ENCODE assay signal across 24 cellular contexts in the genomic region with DNA sequence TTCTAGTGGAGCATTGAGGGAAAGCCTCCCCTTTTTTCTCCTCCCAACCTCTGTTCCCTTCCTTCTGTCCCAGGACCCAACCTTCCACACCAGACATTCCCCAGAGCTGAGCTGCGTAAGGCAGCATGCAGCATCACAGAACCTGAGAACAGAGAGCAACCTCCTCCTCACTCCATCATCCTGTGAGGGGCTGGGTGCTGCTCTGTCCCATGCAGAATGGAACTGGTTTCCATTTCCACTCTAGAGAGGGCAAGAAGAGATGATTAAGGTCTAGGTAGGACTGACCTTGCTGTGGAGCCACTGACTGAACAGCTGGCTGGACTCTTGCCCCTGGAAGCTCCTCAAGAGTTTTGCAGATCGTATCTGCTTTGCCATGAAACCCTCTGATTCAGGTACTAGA. TPM values are rescaled to one million over a fixed set of nuclear protein-coding genes. Genes with fewer than 3 reads are reported as not detected.
DNase-seq lines count a peak whose midpoint lies in the region; ATAC-seq and TF ChIP-seq lines count a peak whose summit lies in the region.
"Had no signal": no experiment of that assay in that cellular context is flagged by ENCODE, and none has a peak within 500 bp of the region (broad histone marks: within the 10 kb centered on the region; RNA-seq: fewer than 3 reads in every experiment).

No MANE protein-coding gene starts in this region.

- no peaks in the 10 kb centered on the region for H3K9me3 ChIP-seq in CD8-positive, alpha-beta memory T cell (ENCODE audit: low read length)
- no peaks in the 10 kb centered on the region for H3K9me3 ChIP-seq in naive thymus-derived CD4-positive, alpha-beta T cell (ENCODE audit: control insufficient read depth in 2 of 3, low read length in 3 of 3)
- H3K9me3 ChIP-seq: lower lobe of right lung, pancreas, stomach, transverse colon had no signal

- peaks cover 76% of the 10 kb centered on the region for H3K4me1 ChIP-seq in CD8-positive, alpha-beta memory T cell (ENCODE audit: insufficient read depth, low read length)
- H3K4me1 ChIP-seq in naive thymus-derived CD4-positive, alpha-beta T cell (ENCODE audit: control insufficient read depth in 2 of 2, insufficient read depth in 2 of 2, low read length in 2 of 2): peaks cover 72 to 79% of the 10 kb centered on the region in 2 donors
- H3K4me1 ChIP-seq: lower lobe of right lung, pancreas, stomach, transverse colon had no signal

- peaks cover 81% of the 10 kb centered on the region for H3K4me1 Mint-ChIP-seq in T-helper 2 cell treated with Interferon-gamma antibody and Interleukin-4, amounts not matched to agents 5 μg/mL and 100 μg/mL, for 36 hours (ENCODE audit: low read depth)
- H3K4me1 Mint-ChIP-seq in CD8-positive, alpha-beta memory T cell: peaks cover 0 to 97% (median 91%) of the 10 kb centered on the region in 3 donors
- H3K4me1 Mint-ChIP-seq in activated naive CD4-positive, alpha-beta T cell treated with anti-CD3 and anti-CD28 coated beads for 36 hours (ENCODE audit: low read depth): peaks cover 96% of the 10 kb centered on the region
- peaks cover 56 to 99% (median 94%) of the 10 kb centered on the region in 7 donors for H3K4me1 Mint-ChIP-seq in naive thymus-derived CD4-positive, alpha-beta T cell
- H3K4me1 Mint-ChIP-seq: brain had no signal

- H3K36me3 ChIP-seq in CD8-positive, alpha-beta memory T cell (ENCODE audit: insufficient read depth, low read length): no peaks in the 10 kb centered on the region
- H3K36me3 ChIP-seq in naive thymus-derived CD4-positive, alpha-beta T cell (ENCODE audit: control insufficient read depth in 2 of 3, insufficient read depth in 3 of 3, low read length in 3 of 3): no peaks in the 10 kb centered on the region
- H3K36me3 ChIP-seq: lower lobe of right lung, pancreas, stomach, transverse colon had no signal

- peaks cover 7% of the 10 kb centered on the region for H3K36me3 Mint-ChIP-seq in T-helper 2 cell treated with Interferon-gamma antibody and Interleukin-4, amounts not matched to agents 5 μg/mL and 100 μg/mL, for 36 hours (ENCODE audit: low read depth)
- H3K36me3 Mint-ChIP-seq in CD8-positive, alpha-beta memory T cell: peaks cover 0 to 8% (median 2%) of the 10 kb centered on the region in 3 donors
- H3K36me3 Mint-ChIP-seq in activated naive CD4-positive, alpha-beta T cell treated with anti-CD3 and anti-CD28 coated beads for 36 hours (ENCODE audit: low read depth): peaks cover 2% of the 10 kb centered on the region
- H3K36me3 Mint-ChIP-seq in naive thymus-derived CD4-positive, alpha-beta T cell: peaks cover 0 to 6% (median 0%) of the 10 kb centered on the region in 5 donors
- H3K36me3 Mint-ChIP-seq: brain had no signal

- H3K27ac Mint-ChIP-seq in T-helper 2 cell treated with Interferon-gamma antibody and Interleukin-4, amounts not matched to agents 5 μg/mL and 100 μg/mL, for 36 hours: peak overlapping the region; percentile 87
- peak overlapping the region; percentile 56 to 97 (median 93) for H3K27ac Mint-ChIP-seq in CD8-positive, alpha-beta memory T cell
- H3K27ac Mint-ChIP-seq in activated naive CD4-positive, alpha-beta T cell treated with anti-CD3 and anti-CD28 coated beads for 36 hours: peak overlapping the region; percentile 95
- peak overlapping the region; percentile 84 to 98 (median 95) for H3K27ac Mint-ChIP-seq in naive thymus-derived CD4-positive, alpha-beta T cell
- H3K27ac Mint-ChIP-seq: brain had no signal

- no peaks in the 10 kb centered on the region for H3K27me3 Mint-ChIP-seq in T-helper 2 cell treated with Interferon-gamma antibody and Interleukin-4, amounts not matched to agents 5 μg/mL and 100 μg/mL, for 36 hours (ENCODE audit: low read depth)
- H3K27me3 Mint-ChIP-seq in CD8-positive, alpha-beta memory T cell: no peaks in the 10 kb centered on the region
- H3K27me3 Mint-ChIP-seq in activated naive CD4-positive, alpha-beta T cell treated with anti-CD3 and anti-CD28 coated beads for 36 hours (ENCODE audit: low read depth): no peaks in the 10 kb centered on the region
- no peaks in the 10 kb centered on the region for H3K27me3 Mint-ChIP-seq in naive thymus-derived CD4-positive, alpha-beta T cell

- H3K27ac ChIP-seq in CD8-positive, alpha-beta memory T cell (ENCODE audit: low read depth, low read length): no peak overlapping the region
- H3K27ac ChIP-seq in naive thymus-derived CD4-positive, alpha-beta T cell (ENCODE audit: low read depth, low read length): peak overlapping the region; percentile 38
- H3K27ac ChIP-seq in coronary artery: no peak overlapping the region
- H3K27ac ChIP-seq: 22Rv1, GM23248, lower lobe of right lung, pancreas, stomach, transverse colon had no signal

- no peaks in the 10 kb centered on the region for H3K9me3 Mint-ChIP-seq in T-helper 2 cell treated with Interferon-gamma antibody and Interleukin-4, amounts not matched to agents 5 μg/mL and 100 μg/mL, for 36 hours
- no peaks in the 10 kb centered on the region for H3K9me3 Mint-ChIP-seq in CD8-positive, alpha-beta memory T cell
- H3K9me3 Mint-ChIP-seq in activated naive CD4-positive, alpha-beta T cell treated with anti-CD3 and anti-CD28 coated beads for 36 hours: no peaks in the 10 kb centered on the region
- peaks cover 0 to 5% (median 0%) of the 10 kb centered on the region in 11 donors for H3K9me3 Mint-ChIP-seq in naive thymus-derived CD4-positive, alpha-beta T cell
- H3K9me3 Mint-ChIP-seq: brain had no signal

- H3K4me3 ChIP-seq in CD8-positive, alpha-beta memory T cell (ENCODE audit: low read length): no peak overlapping the region
- H3K4me3 ChIP-seq in naive thymus-derived CD4-positive, alpha-beta T cell (ENCODE audit: low read length): no peak overlapping the region
- H3K4me3 ChIP-seq in coronary artery: no peak overlapping the region
- H3K4me3 ChIP-seq: GM23248, lower lobe of right lung, pancreas, stomach, transverse colon had no signal

- TF ChIP-seq CTCF in coronary artery (IDR thresholded peaks at IDR 0.05): no peak

- H3K27me3 ChIP-seq in CD8-positive, alpha-beta memory T cell (ENCODE audit: insufficient read depth, low read length, poor library complexity, severe bottlenecking): no peaks in the 10 kb centered on the region
- no peaks in the 10 kb centered on the region for H3K27me3 ChIP-seq in naive thymus-derived CD4-positive, alpha-beta T cell (ENCODE audit: control insufficient read depth in 2 of 2, insufficient read depth in 2 of 2, low read length in 2 of 2)
- H3K27me3 ChIP-seq: pancreas, transverse colon had no signal

- ATAC-seq in naive thymus-derived CD4-positive, alpha-beta T cell: no peak
- ATAC-seq in GM18517 (IDR thresholded peaks at IDR 0.05; ENCODE audit: unreplicated experiment): no peak
- ATAC-seq: lower lobe of right lung, pancreas, right cardiac atrium had no signal

- CTCF ChIA-PET in CD8-positive, alpha-beta memory T cell (lab: Charles Lee): interaction anchor here (1.0 to 1.4 kb wide), 3 partner anchors 10 to 47 kb away, joined by 3 to 6 read pairs (median 6); no protein-coding TSS in a partner anchor
- CTCF ChIA-PET in activated naive CD4-positive, alpha-beta T cell treated with anti-CD3 and anti-CD28 coated beads for 36 hours (lab: Charles Lee): interaction anchor here (0.8 to 8.6 kb wide), 7 partner anchors 9 to 98 kb away, joined by 3 to 56 read pairs (median 4); no protein-coding TSS in a partner anchor
- CTCF ChIA-PET in naive thymus-derived CD4-positive, alpha-beta T cell (lab: Charles Lee): interaction anchor here (1.3 to 1.5 kb wide), 3 partner anchors 28 to 50 kb away, joined by 3 to 4 read pairs (median 3); no protein-coding TSS in a partner anchor

- H3K4me3 Mint-ChIP-seq in T-helper 2 cell treated with Interferon-gamma antibody and Interleukin-4, amounts not matched to agents 5 μg/mL and 100 μg/mL, for 36 hours: peak overlapping the region; percentile 76
- H3K4me3 Mint-ChIP-seq in CD8-positive, alpha-beta memory T cell: peak overlapping the region in 6 of 7 donors; percentile 10 to 74 (median 59)
- H3K4me3 Mint-ChIP-seq in activated naive CD4-positive, alpha-beta T cell treated with anti-CD3 and anti-CD28 coated beads for 36 hours: peak overlapping the region; percentile 42
- peak overlapping the region; percentile 35 to 90 (median 72) for H3K4me3 Mint-ChIP-seq in naive thymus-derived CD4-positive, alpha-beta T cell
- H3K4me3 Mint-ChIP-seq: brain had no signal

- intact Hi-C loops in activated naive CD4-positive, alpha-beta T cell treated with anti-CD3 and anti-CD28 coated beads for 36 hours (cut with micrococcal nuclease): no loop called here
- intact Hi-C loops in naive thymus-derived CD4-positive, alpha-beta T cell (cut with micrococcal nuclease): loop anchor here (1.0 kb wide), 2 partner anchors 10 to 26 kb away; no protein-coding TSS in a partner anchor

- no peak for DNase-seq in T-helper 2 cell treated with Interferon-gamma antibody and Interleukin-4, amounts not matched to agents 5 μg/mL and 100 μg/mL, for 36 hours (ENCODE audit: low spot score)
- no peak for DNase-seq in T-helper 2 cell
- DNase-seq in CD8-positive, alpha-beta memory T cell: no peak
- DNase-seq in activated naive CD4-positive, alpha-beta T cell treated with anti-CD3 and anti-CD28 coated beads for 36 hours: no peak
- no peak for DNase-seq in naive thymus-derived CD4-positive, alpha-beta T cell
- DNase-seq in coronary artery (ENCODE audit: low spot score): no peak
- DNase-seq in NCI-H1417 (lab: John Stamatoyannopoulos, UW): no peak
- DNase-seq: COR-L47, DMS79 treated with DMSO at 0.1 percent for 48 hours, GM23248, kidney, lower lobe of right lung, MM.1S, NCI-H1694 treated with DMSO at 0.1 percent for 48 hours, NCI-H226, OCI-M1, pancreas, right cardiac atrium, SIG-M5, stomach, transverse colon had no signal

- POLR2A ChIA-PET in CD8-positive, alpha-beta memory T cell (lab: Charles Lee): interaction anchor here (0.9 to 1.6 kb wide), 3 partner anchors 15 to 33 kb away, joined by 3 to 4 read pairs (median 4); a partner anchor contains a TSS
- POLR2A ChIA-PET in naive thymus-derived CD4-positive, alpha-beta T cell (lab: Charles Lee): interaction anchor here (0.6 to 21.7 kb wide), 10 partner anchors 11 to 47 kb away, joined by 3 to 1069 read pairs (median 4); a partner anchor contains a TSS

RNA-seq across cellular contexts. Expression of a gene that starts 30.1 kb away (rescaled TPM):
- total RNA-seq in CD8-positive, alpha-beta memory T cell: 100 to 1,000 TPM; 272 to 289 TPM
- polyA plus RNA-seq in CD8-positive, alpha-beta memory T cell: 761 TPM
- 100 to 1,000 TPM; 144 to 147 TPM for total RNA-seq in activated naive CD4-positive, alpha-beta T cell treated with anti-CD3 and anti-CD28 coated beads for 36 hours
- total RNA-seq in naive thymus-derived CD4-positive, alpha-beta T cell: 1,000 to 10,000 TPM in 2 of 5 experiments, 100 to 1,000 TPM in 3; 341 to 1,298 (median 608) TPM
- polyA plus RNA-seq in naive thymus-derived CD4-positive, alpha-beta T cell: 100 to 1,000 TPM; 690 to 965 TPM
